In the genomic region with DNA sequence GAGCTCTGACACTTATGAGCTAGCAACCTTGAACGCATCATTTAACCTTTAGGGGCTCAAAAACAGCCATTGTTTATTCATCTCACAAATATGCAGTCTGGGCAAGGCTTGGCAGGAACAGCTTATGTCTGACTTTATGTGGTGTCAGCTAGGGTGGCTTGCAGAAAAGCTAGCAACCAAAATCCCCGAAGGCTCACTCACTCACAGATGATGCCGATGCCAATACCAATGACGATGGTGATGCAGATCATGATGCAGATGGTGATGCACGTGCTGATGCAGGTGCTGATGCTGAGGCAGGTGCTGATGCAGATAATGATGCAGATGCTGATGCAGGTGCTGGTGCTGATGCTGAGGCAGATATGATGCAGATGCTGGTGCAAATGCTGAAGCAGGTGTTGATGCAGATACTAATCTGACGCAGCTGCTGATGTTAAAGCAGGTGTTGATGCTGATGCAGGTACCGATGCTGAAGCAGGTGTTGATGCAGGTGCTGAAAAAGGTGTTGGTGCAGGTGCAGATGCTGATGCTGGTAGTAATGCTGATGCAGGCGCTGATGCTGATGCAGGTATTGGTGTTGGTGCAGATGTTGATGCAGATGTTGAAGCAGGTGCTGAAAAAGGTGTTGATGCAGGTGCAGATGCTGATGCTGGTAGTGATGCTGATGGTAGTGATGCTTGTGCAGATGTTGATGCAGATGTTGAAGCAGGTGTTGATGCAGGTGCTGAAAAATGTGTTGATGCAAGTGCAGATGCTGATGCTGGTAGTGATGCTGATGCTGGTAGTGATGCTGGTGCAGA, we compare ENCODE assay signal across 15 cellular contexts.
DNase-seq lines count a peak whose midpoint lies in the region; ATAC-seq and TF ChIP-seq lines count a peak whose summit lies in the region.
"Had no signal": no experiment of that assay in that cellular context is flagged by ENCODE, and none has a peak within 500 bp of the region (broad histone marks: within the 10 kb centered on the region; RNA-seq: fewer than 3 reads in every experiment).

No MANE protein-coding gene starts in this region.

- no peaks in the 10 kb centered on the region for H4K20me1 ChIP-seq in mammary epithelial cell (ENCODE audit: insufficient read depth, low read length)

- no peak for ATAC-seq in HG02759 (IDR thresholded peaks at IDR 0.05; ENCODE audit: unreplicated experiment)
- ATAC-seq: T-cell had no signal

- TF ChIP-seq CTCF in mammary epithelial cell (conservative IDR thresholded peaks at IDR 0.05 in 1 of 2, IDR thresholded peaks at IDR 0.05 in 1 of 2; ENCODE audit: extremely low read depth in 1 of 2, insufficient read depth in 1 of 2, low read depth in 1 of 2, low read length in 2 of 2), result no peak

- H3K9me3 ChIP-seq in mammary epithelial cell (replicated peaks; ENCODE audit: insufficient read depth, low read length), result no peaks in the 10 kb centered on the region
- H3K9me3 ChIP-seq: esophagus squamous epithelium, thyroid gland had no signal

- no peak overlapping the region for H2AFZ ChIP-seq in mammary epithelial cell (ENCODE audit: low read depth, low read length)
- H2AFZ ChIP-seq: parathyroid adenoma had no signal

- no peak overlapping the region for H3K27ac ChIP-seq in mammary epithelial cell (ENCODE audit: insufficient read depth, low read depth, low read length)
- H3K27ac ChIP-seq: parathyroid adenoma, thyroid gland had no signal

- WGBS in mammary epithelial cell (ENCODE audit: low coverage, missing lambda C conversion rate), result 38% methylated on average over 8 of the region's 8 CpGs

- BruUV-seq in mammary epithelial cell (replicated peaks; lab: Mats Ljungman, UMichigan), result no TSS peak

- peaks cover 12% of the 10 kb centered on the region for H3K4me1 ChIP-seq in mammary epithelial cell (ENCODE audit: insufficient read depth, low read length)
- H3K4me1 ChIP-seq: parathyroid adenoma, thyroid gland had no signal

- no peaks in the 10 kb centered on the region for H3K27me3 ChIP-seq in mammary epithelial cell (ENCODE audit: insufficient read depth, low read length)
- H3K27me3 ChIP-seq: esophagus squamous epithelium, thyroid gland had no signal

- no peak overlapping the region for H3K4me2 ChIP-seq in mammary epithelial cell (ENCODE audit: insufficient read depth, low read depth, low read length)

- CTCF ChIA-PET in mammary epithelial cell (lab: Charles Lee; ENCODE audit: low non-redundant PET), result no interaction called here

- in situ Hi-C loops in mammary epithelial cell (cut with MboI; ENCODE audit: low sequenced_read_pairs in 2 of 2), result loop anchor here in 1 of 2 donors (25.0 kb wide), 1 partner anchor 535 kb away; no protein-coding TSS in a partner anchor

- DNase-seq in AG20443 (ENCODE audit: low spot score), result peak; percentile 48
- peak; percentile 10 for DNase-seq in NAMALWA (ENCODE audit: low spot score)
- peak; percentile 86 for DNase-seq in mammary epithelial cell
- DNase-seq in kidney tubule cell (ENCODE audit: low spot score), result peak; percentile 47
- no peak for DNase-seq in medulla oblongata (ENCODE audit: extremely low spot score)
- no peak for DNase-seq in NCI-H1105 (lab: John Stamatoyannopoulos, UW)
- DNase-seq in NCI-H1436 treated with DMSO at 0.1 percent for 48 hours (lab: John Stamatoyannopoulos, UW), result no peak
- DNase-seq: activated CD8-positive, alpha-beta memory T cell treated with anti-CD3 and anti-CD28 coated beads, Interleukin-2, amount 50 U/mL, for 4 hours; DMS53; esophagus squamous epithelium; NCI-H1417 treated with DMSO at 0.1 percent for 48 hours; T-cell; thyroid gland had no signal

- no peak overlapping the region for H3K9ac ChIP-seq in mammary epithelial cell (ENCODE audit: insufficient read depth, low read length)
- H3K9ac ChIP-seq: parathyroid adenoma had no signal

- dilution Hi-C loops in mammary epithelial cell (cut with HindIII; ENCODE audit: low sequenced_read_pairs), result no loop called here

- H3K4me3 ChIP-seq in mammary epithelial cell (replicated peaks in 1 of 3; ENCODE audit: insufficient read depth in 1 of 3, low read depth in 2 of 3, low read length in 3 of 3), result no peak overlapping the region
- H3K4me3 ChIP-seq: esophagus squamous epithelium, thyroid gland had no signal

- H3K36me3 ChIP-seq in mammary epithelial cell (ENCODE audit: insufficient read depth, low read length), result no peaks in the 10 kb centered on the region
- H3K36me3 ChIP-seq: esophagus squamous epithelium, thyroid gland had no signal

- H3K79me2 ChIP-seq in mammary epithelial cell (ENCODE audit: insufficient read depth, low read length), result no peaks in the 10 kb centered on the region
- H3K79me2 ChIP-seq: parathyroid adenoma had no signal

- intact Hi-C loops in mammary epithelial cell (cut with micrococcal nuclease), result no loop called here

Comparison
In these comparisons a context has a peak if more than half of its experiments do, and no peak if none do; other contexts are left out.
1. DNase-seq: peak in AG20443 (single experiment), NAMALWA (single experiment), mammary epithelial cell (single experiment) and kidney tubule cell (single experiment); none in medulla oblongata (single experiment), NCI-H1105 (single experiment) and NCI-H1436 treated with DMSO at 0.1 percent for 48 hours (single experiment).